8 cellular contexts compared by ENCODE assay signal in the genomic region with DNA sequence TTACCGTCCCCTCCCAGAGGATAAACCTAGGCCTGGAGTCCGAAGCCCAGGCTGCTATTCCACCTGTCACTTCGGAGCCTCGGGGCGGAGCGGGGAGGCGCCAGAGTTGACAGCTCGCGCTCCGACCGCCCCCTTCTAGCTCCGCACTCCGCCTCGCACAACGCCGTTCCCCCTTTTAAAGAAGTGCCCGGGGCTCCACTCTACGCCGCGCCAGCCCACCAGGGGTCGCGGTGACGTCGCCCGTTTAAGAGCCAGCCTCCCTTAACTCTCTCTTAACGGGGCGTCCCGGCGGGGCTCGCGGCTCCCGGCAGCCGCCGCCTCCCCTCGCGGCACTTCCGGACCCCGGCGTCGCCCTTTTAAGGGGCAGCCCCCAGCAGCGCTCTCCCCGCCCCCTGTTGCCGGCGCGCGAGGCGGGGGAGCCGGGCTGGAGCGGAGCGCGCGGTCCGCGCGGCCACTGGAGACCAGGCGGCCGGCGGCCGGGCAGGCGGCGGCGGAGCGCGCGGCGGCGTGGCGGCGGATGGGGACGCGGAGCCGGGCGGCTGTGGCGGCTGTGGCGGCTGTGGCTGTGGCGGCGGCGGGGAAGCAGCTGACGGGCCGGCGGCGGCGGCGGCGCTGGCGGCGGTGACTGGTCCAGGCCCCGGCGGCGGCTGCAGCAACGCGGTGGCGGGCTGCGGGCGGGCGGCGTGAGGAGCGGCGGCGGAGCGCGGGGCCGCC. TPM values are rescaled to one million over a fixed set of nuclear protein-coding genes. Genes with fewer than 3 reads are reported as not detected.
A peak's percentile ranks its signal among the peaks of the same experiment; 100 is the strongest.
DNase-seq lines count a peak whose midpoint lies in the region; ATAC-seq and TF ChIP-seq lines count a peak whose summit lies in the region.

Gene INAFM2, plus strand, starts transcription at position 454 of the 714 bp plus-strand sequence. CDS start 364 bp downstream, outside the sequence.

- peak within 1 kb of the TSS; percentile 59 for H3K4me3 ChIP-seq in PC-9
- peak within 1 kb of the TSS; percentile 71 to 85 for H3K4me3 ChIP-seq in muscle layer of colon (ENCODE audit: low read depth in 1 of 2, low read length in 2 of 2)

- no peak for TF ChIP-seq RAD21 in Ishikawa (IDR thresholded peaks at IDR 0.05; ENCODE audit: low read depth)

- BruUV-seq in PC-9 (replicated peaks; lab: Mats Ljungman, UMichigan): no TSS peak

- peak; percentile 93 for DNase-seq in DMS53 (lab: John Stamatoyannopoulos, UW)
- peak; percentile 59 to 81 for DNase-seq in PC-9
- DNase-seq in activated T-cell treated with anti-CD3 and anti-CD28 coated beads, Interleukin-2, amount 50 U/mL, for 1 hour: peak; percentile 91
- DNase-seq in stimulated activated CD8-positive, alpha-beta memory T cell treated with anti-CD3 and anti-CD28 coated beads, Interleukin-7, amount 100 ng/mL, for 24 hours (ENCODE audit: low read depth): peak; percentile 84

- POLR2A ChIA-PET in PC-9 (lab: Charles Lee; ENCODE audit: unreplicated experiment): interaction anchor here (0.6 kb wide), 1 partner anchor 413 kb away, joined by 4 read pairs; no protein-coding TSS in a partner anchor

- peak within 1 kb of the TSS; percentile 79 for H3K4me2 ChIP-seq in PC-9

- H3K9me2 ChIP-seq in PC-9 (ENCODE audit: insufficient read depth): no peaks in the 10 kb centered on the region

- peak; percentile 50 for TF ChIP-seq CTCF in PC-9 (conservative IDR thresholded peaks at IDR 0.05)

- H3K36me3 ChIP-seq in PC-9 (ENCODE audit: low read depth) (no peaks in the 10 kb centered on the region), muscle layer of colon (ENCODE audit: insufficient read depth, low read length) (peaks cover 15% of the 10 kb centered on the region)

- no peak; the same call in 1 of the 2 replicates for TF ChIP-seq EP300 in Ishikawa (IDR thresholded peaks at IDR 0.05; ENCODE audit: borderline replicate concordance)

- H3K27me3 ChIP-seq in PC-9 (ENCODE audit: insufficient read depth, low read depth) (no peaks in the 10 kb centered on the region), muscle layer of colon (ENCODE audit: control insufficient read depth in 1 of 2, insufficient read depth in 2 of 2, low read length in 2 of 2) (no peaks in the 10 kb centered on the region)

- H3F3A ChIP-seq in PC-9 (ENCODE audit: insufficient read depth, low read depth): peaks cover 4% of the 10 kb centered on the region; the same call in 1 of the 2 replicates

- H4K20me1 ChIP-seq in PC-9 (ENCODE audit: insufficient read depth): no peaks in the 10 kb centered on the region

- H3K4me1 ChIP-seq in PC-9 (replicated peaks; ENCODE audit: insufficient read depth) (peaks cover 10% of the 10 kb centered on the region; the same call in 1 of the 2 replicates), muscle layer of colon (ENCODE audit: insufficient read depth, low read length) (peaks cover 43% of the 10 kb centered on the region)

- H3K9me3 ChIP-seq in PC-9 (ENCODE audit: insufficient read depth, low read depth) (no peaks in the 10 kb centered on the region), muscle layer of colon (ENCODE audit: low read length) (no peaks in the 10 kb centered on the region)

- H3K79me2 ChIP-seq in PC-9 (ENCODE audit: low read depth): 0 out of 2 replicates have a peak, but pooled peaks cover 2% of the 10 kb centered on the region

- H3K9ac ChIP-seq in muscle layer of colon (ENCODE audit: low read length): peak within 1 kb of the TSS; percentile 83

- CTCF ChIA-PET in PC-9 (lab: Charles Lee): interaction anchor here (0.6 to 1.2 kb wide), 7 partner anchors 10 to 116 kb away, joined by 3 to 6 read pairs (median 5); no protein-coding TSS in a partner anchor

- ATAC-seq in GM21576 (IDR thresholded peaks at IDR 0.05; ENCODE audit: unreplicated experiment): peak; percentile 83
- peak; percentile 85 for ATAC-seq in esophagus mucosa

- peak within 1 kb of the TSS; percentile 64; the same call in 1 of the 2 replicates for H2AFZ ChIP-seq in PC-9

- intact Hi-C loops in PC-9 (cut with micrococcal nuclease; ENCODE audit: unreplicated experiment): loop anchor here (1.0 to 5.0 kb wide), 2 partner anchors 41 to 97 kb away; partner anchors contain the start of gene ANKRD63

- H3K27ac ChIP-seq in PC-9: no peak within 1 kb of the TSS
- peak within 1 kb of the TSS; percentile 94 for H3K27ac ChIP-seq in muscle layer of colon (ENCODE audit: low read depth, low read length)

TF ChIP-seq in Ishikawa, 13 proteins besides CTCF, POLR2A, EP300 and RAD21:
- no peak for TF ChIP-seq REST (IDR thresholded peaks at IDR 0.05; ENCODE audit: low read depth)
- peak; percentile 4; the same call in 1 of the 2 replicates for TF ChIP-seq TAF1 (IDR thresholded peaks at IDR 0.05; ENCODE audit: low read depth)
- no peak for TF ChIP-seq CEBPB (IDR thresholded peaks at IDR 0.05)
- TF ChIP-seq, protein P1, sequence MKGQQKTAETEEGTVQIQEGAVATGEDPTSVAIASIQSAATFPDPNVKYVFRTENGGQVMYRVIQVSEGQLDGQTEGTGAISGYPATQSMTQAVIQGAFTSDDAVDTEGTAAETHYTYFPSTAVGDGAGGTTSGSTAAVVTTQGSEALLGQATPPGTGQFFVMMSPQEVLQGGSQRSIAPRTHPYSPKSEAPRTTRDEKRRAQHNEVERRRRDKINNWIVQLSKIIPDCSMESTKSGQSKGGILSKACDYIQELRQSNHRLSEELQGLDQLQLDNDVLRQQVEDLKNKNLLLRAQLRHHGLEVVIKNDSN (IDR thresholded peaks at IDR 0.05): no peak
- TF ChIP-seq NFIC (IDR thresholded peaks at IDR 0.05): no peak
- TF ChIP-seq CREB1 (IDR thresholded peaks at IDR 0.05; ENCODE audit: low read depth): no peak
- TF ChIP-seq, protein P2, sequence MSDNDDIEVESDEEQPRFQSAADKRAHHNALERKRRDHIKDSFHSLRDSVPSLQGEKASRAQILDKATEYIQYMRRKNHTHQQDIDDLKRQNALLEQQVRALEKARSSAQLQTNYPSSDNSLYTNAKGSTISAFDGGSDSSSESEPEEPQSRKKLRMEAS (IDR thresholded peaks at IDR 0.05): peak; percentile 81
- TF ChIP-seq TCF12 (IDR thresholded peaks at IDR 0.05; ENCODE audit: low read depth): peak; percentile 33; the same call in 1 of the 2 replicates
- no peak for TF ChIP-seq YY1 (IDR thresholded peaks at IDR 0.05; ENCODE audit: low read depth)
- TF ChIP-seq ZBTB7A (IDR thresholded peaks at IDR 0.05; ENCODE audit: low read depth): peak; percentile 63; the same call in 1 of the 2 replicates

RNA-seq across cellular contexts. Expression of gene INAFM2, which starts in this region (rescaled TPM):
- total RNA-seq in PC-9 (2021): 2.4 and 3.1 TPM in 2 replicates
- 7.1 TPM for total RNA-seq in esophagus mucosa
